11 cellular contexts compared by ENCODE assay signal in the genomic region with DNA sequence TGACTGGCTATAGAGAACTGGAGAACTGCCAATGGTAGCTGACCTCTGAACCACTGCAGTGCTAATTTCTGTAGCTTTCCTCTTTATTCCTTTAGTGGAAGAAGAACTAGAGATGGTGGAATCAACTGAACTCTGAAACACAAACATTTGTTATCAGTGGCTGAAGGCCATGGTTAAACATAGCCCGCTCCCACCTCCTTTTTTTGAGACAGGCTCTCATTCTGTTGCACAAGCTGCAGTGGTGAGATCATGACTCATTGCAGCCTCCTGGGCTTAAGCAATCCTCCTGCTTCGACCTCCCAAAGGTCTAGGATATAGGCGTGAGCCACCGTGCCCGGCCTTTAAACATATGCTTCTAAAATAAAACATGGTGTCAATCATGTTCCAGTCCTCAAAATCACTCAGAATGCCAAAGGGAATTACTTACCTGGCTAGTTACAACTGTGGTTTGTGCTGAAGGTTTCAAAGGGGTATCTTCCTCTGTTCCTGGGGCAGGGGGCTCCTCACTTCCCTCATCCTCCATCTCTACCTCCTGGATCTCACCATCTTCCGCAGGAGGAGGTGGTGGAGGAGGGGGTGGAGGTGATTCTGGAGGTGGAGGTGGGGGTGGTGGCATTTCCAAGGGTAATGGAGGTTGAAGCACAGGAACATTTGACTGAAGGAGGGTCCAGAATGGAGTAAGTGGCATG. TPM values are rescaled to one million over a fixed set of nuclear protein-coding genes. Genes with fewer than 3 reads are reported as not detected.
DNase-seq lines count a peak whose midpoint lies in the region; ATAC-seq and TF ChIP-seq lines count a peak whose summit lies in the region.
"Had no signal": no experiment of that assay in that cellular context is flagged by ENCODE, and none has a peak within 500 bp of the region (broad histone marks: within the 10 kb centered on the region; RNA-seq: fewer than 3 reads in every experiment).

No MANE protein-coding gene starts in this region.

- H3K56ac ChIP-seq in H9 (ENCODE audit: insufficient read length, low read depth, low read length): no peak overlapping the region

- H2BK120ac ChIP-seq in H9 (ENCODE audit: low read depth, low read length, poor library complexity, severe bottlenecking): no peak overlapping the region

- no peak overlapping the region for H3K4me3 Mint-ChIP-seq in activated T-cell treated with anti-CD3 and anti-CD28 coated beads, Interleukin-2, amount 50 U/mL, for 72 hours
- no peak overlapping the region for H3K4me3 Mint-ChIP-seq in activated naive CD8-positive, alpha-beta T cell treated with anti-CD3 and anti-CD28 coated beads, Interleukin-2, amount 50 U/mL, for 24 hours
- H3K4me3 Mint-ChIP-seq in H9: no peak overlapping the region
- H3K4me3 Mint-ChIP-seq: CD4-positive, CD25-positive, alpha-beta regulatory T cell had no signal

- H3K18ac ChIP-seq in H9 (ENCODE audit: insufficient read length, low read depth, low read length): no peak overlapping the region

- H2AFZ ChIP-seq in H9 (ENCODE audit: low read length): no peak overlapping the region

- H3K79me2 ChIP-seq in H9 (ENCODE audit: insufficient read depth, low read length): no peaks in the 10 kb centered on the region

- no peaks in the 10 kb centered on the region for H3K27me3 Mint-ChIP-seq in activated T-cell treated with anti-CD3 and anti-CD28 coated beads, Interleukin-2, amount 50 U/mL, for 72 hours (ENCODE audit: low read depth)
- no peaks in the 10 kb centered on the region for H3K27me3 Mint-ChIP-seq in activated naive CD8-positive, alpha-beta T cell treated with anti-CD3 and anti-CD28 coated beads, Interleukin-2, amount 50 U/mL, for 24 hours
- H3K27me3 Mint-ChIP-seq in H9 (ENCODE audit: low read depth): no peaks in the 10 kb centered on the region
- H3K27me3 Mint-ChIP-seq: CD4-positive, CD25-positive, alpha-beta regulatory T cell had no signal

- H3K36me3 ChIP-seq in tibial artery (peaks cover 78 to 94% (median 85%) of the 10 kb centered on the region in 3 donors), WERI-Rb-1 (peaks cover 91% of the 10 kb centered on the region)

- H3K4me3 ChIP-seq in tibial artery (no peak overlapping the region), WERI-Rb-1 (ENCODE audit: low read depth, low read length) (no peak overlapping the region)

- H3K27me3 ChIP-seq in tibial artery: no peaks in the 10 kb centered on the region
- no peaks in the 10 kb centered on the region for H3K27me3 ChIP-seq in WERI-Rb-1 (ENCODE audit: insufficient read depth, low read depth, severe bottlenecking)
- no peaks in the 10 kb centered on the region for H3K27me3 ChIP-seq in H9 (ENCODE audit: insufficient read depth, low read length)

- no peak overlapping the region for H2BK12ac ChIP-seq in H9 (ENCODE audit: insufficient read length, low read depth, low read length)

- H2BK20ac ChIP-seq in H9 (ENCODE audit: low read depth, low read length, poor library complexity, severe bottlenecking): no peak overlapping the region

- H3K14ac ChIP-seq in H9 (ENCODE audit: insufficient read depth, low read length): no peak overlapping the region

- H3K27ac Mint-ChIP-seq in activated T-cell treated with anti-CD3 and anti-CD28 coated beads, Interleukin-2, amount 50 U/mL, for 72 hours: peak overlapping the region; percentile 8
- H3K27ac Mint-ChIP-seq in activated naive CD8-positive, alpha-beta T cell treated with anti-CD3 and anti-CD28 coated beads, Interleukin-2, amount 50 U/mL, for 24 hours: peak overlapping the region; percentile 39
- peak overlapping the region in 1 of 3 experiments; percentile 50; a peak in 1 of 7 replicates for H3K27ac Mint-ChIP-seq in H9

- intact Hi-C loops in tibial artery (cut with DNase I; ENCODE audit: low total_unique reads): no loop called here

- no peaks in the 10 kb centered on the region for H4K20me1 ChIP-seq in H9 (ENCODE audit: control insufficient read depth, insufficient read depth, insufficient read length)

- no peak overlapping the region for H2BK5ac ChIP-seq in H9 (ENCODE audit: insufficient read length, low read length)

- no peak overlapping the region for H4K8ac ChIP-seq in H9 (replicated peaks; ENCODE audit: insufficient read length, low read depth, low read length)

- no peak overlapping the region for H4K91ac ChIP-seq in H9 (ENCODE audit: insufficient read length, low read depth, low read length)

- no peak overlapping the region for H2BK15ac ChIP-seq in H9 (ENCODE audit: low read depth, low read length)

- H2AK5ac ChIP-seq in H9 (ENCODE audit: insufficient read length, low read length): no peak overlapping the region

- peaks cover 6 to 24% of the 10 kb centered on the region in 2 donors for H3K36me3 Mint-ChIP-seq in activated T-cell treated with anti-CD3 and anti-CD28 coated beads, Interleukin-2, amount 50 U/mL, for 72 hours (ENCODE audit: insufficient read depth in 2 of 2)
- peaks cover 49% of the 10 kb centered on the region for H3K36me3 Mint-ChIP-seq in activated naive CD8-positive, alpha-beta T cell treated with anti-CD3 and anti-CD28 coated beads, Interleukin-2, amount 50 U/mL, for 24 hours (ENCODE audit: low read depth)
- H3K36me3 Mint-ChIP-seq in H9 (ENCODE audit: insufficient read depth in 1 of 3, low read depth in 3 of 3): peaks cover 33 to 89% (median 64%) of the 10 kb centered on the region in 3 experiments; a peak in 6 of 7 replicates

- no peaks in the 10 kb centered on the region for H3K9me3 Mint-ChIP-seq in activated T-cell treated with anti-CD3 and anti-CD28 coated beads, Interleukin-2, amount 50 U/mL, for 72 hours
- no peaks in the 10 kb centered on the region for H3K9me3 Mint-ChIP-seq in activated naive CD8-positive, alpha-beta T cell treated with anti-CD3 and anti-CD28 coated beads, Interleukin-2, amount 50 U/mL, for 24 hours
- H3K9me3 Mint-ChIP-seq in H9: no peaks in the 10 kb centered on the region
- H3K9me3 Mint-ChIP-seq: CD4-positive, CD25-positive, alpha-beta regulatory T cell had no signal

- no peaks in the 10 kb centered on the region for H3K9me3 ChIP-seq in tibial artery
- no peaks in the 10 kb centered on the region for H3K9me3 ChIP-seq in WERI-Rb-1 (ENCODE audit: severe bottlenecking)
- H3K9me3 ChIP-seq in H9 (ENCODE audit: control insufficient read depth, low read depth, low read length): no peaks in the 10 kb centered on the region

- H3T11ph ChIP-seq in H9 (ENCODE audit: low read length): no peak overlapping the region

- no peak for DNase-seq in activated T-cell treated with anti-CD3 and anti-CD28 coated beads, Interleukin-2, amount 50 U/mL, for 72 hours
- no peak for DNase-seq in activated T-cell treated with anti-CD3 and anti-CD28 coated beads, Interleukin-2, amount 50 U/mL, for 1 hour
- no peak for DNase-seq in activated naive CD8-positive, alpha-beta T cell treated with anti-CD3 and anti-CD28 coated beads, Interleukin-2, amount 50 U/mL, for 24 hours
- peak; percentile 36 for DNase-seq in hepatic stellate cell (ENCODE audit: low spot score)
- DNase-seq in tibial artery: peak; percentile 47 to 81
- DNase-seq in WERI-Rb-1: no peak
- no peak for DNase-seq in NCI-H82 treated with DMSO at 0.1 percent for 48 hours (lab: John Stamatoyannopoulos, UW; ENCODE audit: unreplicated experiment)
- DNase-seq in H9: no peak
- DNase-seq: activated CD8-positive, alpha-beta memory T cell treated with anti-CD3 and anti-CD28 coated beads, Interleukin-2, amount 50 U/mL, for 4 hours; CD4-positive, CD25-positive, alpha-beta regulatory T cell; NCI-H748 treated with DMSO at 0.1 percent for 48 hours had no signal

- ATAC-seq in activated T-cell treated with anti-CD3 and anti-CD28 coated beads, Interleukin-2, amount 50 U/mL, for 72 hours (replicated peaks in 1 of 2): peak in 1 of 2 donors; percentile 31
- ATAC-seq in activated naive CD8-positive, alpha-beta T cell treated with anti-CD3 and anti-CD28 coated beads, Interleukin-2, amount 50 U/mL, for 24 hours: peak; percentile 33

- H3K4me1 ChIP-seq in tibial artery: peaks cover 0 to 14% (median 7%) of the 10 kb centered on the region in 4 donors
- no peaks in the 10 kb centered on the region for H3K4me1 ChIP-seq in H9 (ENCODE audit: insufficient read depth, low read length)

- H3K4me2 ChIP-seq in H9 (ENCODE audit: insufficient read depth, insufficient read length, low read length): no peak overlapping the region

- no peak overlapping the region for H3K23ac ChIP-seq in H9 (ENCODE audit: insufficient read length, low read depth, low read length)

- TF ChIP-seq CTCF in tibial artery (IDR thresholded peaks at IDR 0.05): no peak
- TF ChIP-seq CTCF in WERI-Rb-1 (IDR thresholded peaks at IDR 0.05; ENCODE audit: low read depth, low read length): no peak
- TF ChIP-seq CTCF in H9 (conservative IDR thresholded peaks at IDR 0.05): no peak

- H3K79me1 ChIP-seq in H9 (ENCODE audit: insufficient read depth, low read depth, low read length, poor library complexity, severe bottlenecking): no peaks in the 10 kb centered on the region

- H3K9ac ChIP-seq in H9 (ENCODE audit: extremely low read depth, insufficient read length, low read length): no peak overlapping the region

- H3K4me1 Mint-ChIP-seq in activated T-cell treated with anti-CD3 and anti-CD28 coated beads, Interleukin-2, amount 50 U/mL, for 72 hours (ENCODE audit: low read depth): no peaks in the 10 kb centered on the region
- no peaks in the 10 kb centered on the region for H3K4me1 Mint-ChIP-seq in activated naive CD8-positive, alpha-beta T cell treated with anti-CD3 and anti-CD28 coated beads, Interleukin-2, amount 50 U/mL, for 24 hours
- H3K4me1 Mint-ChIP-seq in H9: no peaks in the 10 kb centered on the region

- H3K27ac ChIP-seq in tibial artery (peak overlapping the region; percentile 72 to 76), WERI-Rb-1 (no peak overlapping the region), H9 (ENCODE audit: insufficient read length, low read depth, low read length) (no peak overlapping the region)

- no peaks in the 10 kb centered on the region for H3K23me2 ChIP-seq in H9 (ENCODE audit: insufficient read length, low read depth, low read length, poor library complexity, severe bottlenecking)

- no peak overlapping the region for H3K4ac ChIP-seq in H9 (ENCODE audit: low read depth, low read length)

- H4K5ac ChIP-seq in H9 (ENCODE audit: insufficient read length, low read depth, low read length): no peak overlapping the region

- WGBS in H9 (ENCODE audit: extremely low coverage, insufficient read length, low lambda C conversion rate): no CpG with 5 or more reads among the region's 6 CpGs

RNA-seq across cellular contexts. Expression of gene AGBL2, which starts 9.0 kb away (rescaled TPM):
- total RNA-seq in activated T-cell treated with anti-CD3 and anti-CD28 coated beads, Interleukin-2, amount 50 U/mL, for 72 hours: 1 to 10 TPM; 7.6 to 8.3 TPM
- total RNA-seq in H9 (2021): 3.0 and 4.3 TPM in 2 replicates

RNA-seq across cellular contexts. Expression of gene FNBP4, which starts 43.0 kb away (rescaled TPM):
- total RNA-seq in activated T-cell treated with anti-CD3 and anti-CD28 coated beads, Interleukin-2, amount 50 U/mL, for 72 hours: 100 to 1,000 TPM; 148 to 157 TPM
- 93.3 and 106 TPM in 2 replicates for total RNA-seq in H9 (2021)

Comparison
In these comparisons a context has a peak if more than half of its experiments do, and no peak if none do; other contexts are left out.
1. DNase-seq: peak in hepatic stellate cell (single experiment) and tibial artery (2 of 2); none in activated T-cell treated with anti-CD3 and anti-CD28 coated beads, Interleukin-2, amount 50 U/mL, for 72 hours (0 of 2), activated T-cell treated with anti-CD3 and anti-CD28 coated beads, Interleukin-2, amount 50 U/mL, for 1 hour (single experiment), activated naive CD8-positive, alpha-beta T cell treated with anti-CD3 and anti-CD28 coated beads, Interleukin-2, amount 50 U/mL, for 24 hours (single experiment), WERI-Rb-1 (single experiment), NCI-H82 treated with DMSO at 0.1 percent for 48 hours (single experiment) and H9 (single experiment).
2. H3K27ac ChIP-seq: peak in tibial artery (2 of 2); none in WERI-Rb-1 (single experiment) and H9 (single experiment).